In genomic region chr2:86000938-86001312, GRCh38 we compare ENCODE assay signal across 15 cellular contexts.
A peak's percentile ranks its signal among the peaks of the same experiment; 100 is the strongest.
DNase-seq lines count a peak whose midpoint lies in the region; ATAC-seq, FAIRE-seq and TF ChIP-seq lines count a peak whose summit lies in the region.
"Had no signal": no experiment of that assay in that cellular context is flagged by ENCODE, and none has a peak within 500 bp of the region (broad histone marks: within the 10 kb centered on the region; RNA-seq: fewer than 3 reads in every experiment).

No MANE protein-coding gene starts in this region.

- FAIRE-seq in kidney (lab: Jason Lieb, UNC): no peak

- DNase-seq in activated CD4-positive, alpha-beta memory T cell treated with anti-CD3 and anti-CD28 coated beads, Interleukin-2, amount 10 ng/mL, durations not matched to agents 7 days and 5 days: no peak
- no peak for DNase-seq in activated CD4-positive, alpha-beta memory T cell treated with anti-CD3 and anti-CD28 coated beads for 36 hours
- peak; percentile 30 for DNase-seq in islet precursor cell
- peak; percentile 42 to 49 for DNase-seq in suprapubic skin (ENCODE audit: low spot score in 2 of 2)
- DNase-seq in foreskin melanocyte: no peak
- DNase-seq in kidney: no peak
- DNase-seq: ACHN, Calu3, colonic mucosa, left colon, NCI-H1105 treated with DMSO at 0.1 percent for 48 hours, nephron progenitor cell had no signal

- peaks cover 39% of the 10 kb centered on the region for H3K36me3 Mint-ChIP-seq in activated CD4-positive, alpha-beta memory T cell treated with anti-CD3 and anti-CD28 coated beads, Interleukin-2, amount 10 ng/mL, durations not matched to agents 7 days and 5 days (ENCODE audit: low read depth)
- H3K36me3 Mint-ChIP-seq in activated CD4-positive, alpha-beta memory T cell treated with anti-CD3 and anti-CD28 coated beads for 36 hours: peaks cover 3% of the 10 kb centered on the region
- no peaks in the 10 kb centered on the region for H3K36me3 Mint-ChIP-seq in activated T-helper 17 cell treated with anti-CD3 and anti-CD28 coated beads, Interleukin-2, amount 50 U/mL, for 72 hours (ENCODE audit: low read depth)

- H3K4me1 Mint-ChIP-seq in activated CD4-positive, alpha-beta memory T cell treated with anti-CD3 and anti-CD28 coated beads, Interleukin-2, amount 10 ng/mL, durations not matched to agents 7 days and 5 days: peaks cover 57% of the 10 kb centered on the region
- peaks cover 26% of the 10 kb centered on the region for H3K4me1 Mint-ChIP-seq in activated CD4-positive, alpha-beta memory T cell treated with anti-CD3 and anti-CD28 coated beads for 36 hours (ENCODE audit: low read depth)
- peaks cover 19% of the 10 kb centered on the region for H3K4me1 Mint-ChIP-seq in activated T-helper 17 cell treated with anti-CD3 and anti-CD28 coated beads, Interleukin-2, amount 50 U/mL, for 72 hours

- peaks cover 24% of the 10 kb centered on the region for H3K9me3 Mint-ChIP-seq in activated CD4-positive, alpha-beta memory T cell treated with anti-CD3 and anti-CD28 coated beads, Interleukin-2, amount 10 ng/mL, durations not matched to agents 7 days and 5 days
- peaks cover 3% of the 10 kb centered on the region for H3K9me3 Mint-ChIP-seq in activated CD4-positive, alpha-beta memory T cell treated with anti-CD3 and anti-CD28 coated beads for 36 hours
- no peaks in the 10 kb centered on the region for H3K9me3 Mint-ChIP-seq in activated T-helper 17 cell treated with anti-CD3 and anti-CD28 coated beads, Interleukin-2, amount 50 U/mL, for 72 hours

- WGBS in suprapubic skin: 81% methylated on average over 2 of the region's 2 CpGs

- no peak for ATAC-seq in activated T-helper 17 cell treated with anti-CD3 and anti-CD28 coated beads, Interleukin-2, amount 50 U/mL, for 72 hours (replicated peaks)
- ATAC-seq: left colon had no signal

- no peaks in the 10 kb centered on the region for H4K20me1 ChIP-seq in KMS-11 (ENCODE audit: insufficient read depth)

- H3K9me3 ChIP-seq in suprapubic skin: no peaks in the 10 kb centered on the region
- H3K9me3 ChIP-seq in kidney (ENCODE audit: control insufficient read depth in 1 of 2, low read length in 2 of 2): peaks cover 0 to 8% of the 10 kb centered on the region in 2 donors
- H3K9me3 ChIP-seq: colonic mucosa had no signal

- H2AFZ ChIP-seq in KMS-11 (ENCODE audit: low read depth): no peak overlapping the region

- peak overlapping the region; percentile 90 for H3K4me2 ChIP-seq in KMS-11

- H3K36me3 ChIP-seq in KMS-11 (ENCODE audit: insufficient read depth) (no peaks in the 10 kb centered on the region), suprapubic skin (no peaks in the 10 kb centered on the region), kidney (ENCODE audit: control insufficient read depth in 1 of 2, insufficient read depth in 2 of 2, low read length in 2 of 2) (no peaks in the 10 kb centered on the region)
- H3K36me3 ChIP-seq: colonic mucosa, right atrium auricular region had no signal

- TF ChIP-seq EP300 in suprapubic skin (IDR thresholded peaks at IDR 0.05): no peak

- H3K27me3 ChIP-seq in KMS-11 (ENCODE audit: insufficient read depth, low read depth) (no peaks in the 10 kb centered on the region), suprapubic skin (no peaks in the 10 kb centered on the region)
- H3K27me3 ChIP-seq: colonic mucosa, right atrium auricular region had no signal

- peak overlapping the region; percentile 30 for H3K4me3 Mint-ChIP-seq in activated CD4-positive, alpha-beta memory T cell treated with anti-CD3 and anti-CD28 coated beads, Interleukin-2, amount 10 ng/mL, durations not matched to agents 7 days and 5 days
- H3K4me3 Mint-ChIP-seq in activated CD4-positive, alpha-beta memory T cell treated with anti-CD3 and anti-CD28 coated beads for 36 hours: no peak overlapping the region
- H3K4me3 Mint-ChIP-seq in activated T-helper 17 cell treated with anti-CD3 and anti-CD28 coated beads, Interleukin-2, amount 50 U/mL, for 72 hours: no peak overlapping the region
- H3K4me3 Mint-ChIP-seq: nephron progenitor cell had no signal

- H3K4me3 ChIP-seq in KMS-11 (IDR thresholded peaks at IDR 0.05; ENCODE audit: insufficient read depth, low read depth, low read length) (no peak overlapping the region), suprapubic skin (no peak overlapping the region), kidney (ENCODE audit: low read length in 2 of 2) (no peak overlapping the region)
- H3K4me3 ChIP-seq: colonic mucosa, right atrium auricular region had no signal

- H3K79me2 ChIP-seq in KMS-11 (ENCODE audit: insufficient read depth, low read depth): no peaks in the 10 kb centered on the region

- H3K27ac ChIP-seq in KMS-11: peak overlapping the region; percentile 87; the same call in 1 of the 2 replicates
- H3K27ac ChIP-seq in suprapubic skin: peak overlapping the region; percentile 39
- no peak overlapping the region for H3K27ac ChIP-seq in kidney (ENCODE audit: low read depth in 2 of 2, low read length in 2 of 2)
- H3K27ac ChIP-seq: colonic mucosa, right atrium auricular region had no signal

- H3K27ac Mint-ChIP-seq in activated CD4-positive, alpha-beta memory T cell treated with anti-CD3 and anti-CD28 coated beads, Interleukin-2, amount 10 ng/mL, durations not matched to agents 7 days and 5 days: peak overlapping the region; percentile 91
- no peak overlapping the region for H3K27ac Mint-ChIP-seq in activated CD4-positive, alpha-beta memory T cell treated with anti-CD3 and anti-CD28 coated beads for 36 hours
- H3K27ac Mint-ChIP-seq in activated T-helper 17 cell treated with anti-CD3 and anti-CD28 coated beads, Interleukin-2, amount 50 U/mL, for 72 hours: no peak overlapping the region
- H3K27ac Mint-ChIP-seq: nephron progenitor cell had no signal

- no peak for TF ChIP-seq CTCF in KMS-11 (conservative IDR thresholded peaks at IDR 0.05; ENCODE audit: low read depth, low read length)
- TF ChIP-seq CTCF in suprapubic skin (IDR thresholded peaks at IDR 0.05): no peak
- no peak for TF ChIP-seq CTCF in kidney (IDR thresholded peaks at IDR 0.05; ENCODE audit: borderline replicate concordance, extremely low read depth, insufficient read depth)

- intact Hi-C loops in activated CD4-positive, alpha-beta memory T cell treated with anti-CD3 and anti-CD28 coated beads for 36 hours (cut with micrococcal nuclease): no loop called here
- intact Hi-C loops in kidney (cut with DNase I): no loop called here

- CTCF ChIA-PET in activated CD4-positive, alpha-beta memory T cell treated with anti-CD3 and anti-CD28 coated beads, Interleukin-2, amount 10 ng/mL, durations not matched to agents 7 days and 5 days (lab: Charles Lee): no interaction called here
- CTCF ChIA-PET in activated CD4-positive, alpha-beta memory T cell treated with anti-CD3 and anti-CD28 coated beads for 36 hours (lab: Charles Lee): no interaction called here

- H3K4me1 ChIP-seq in KMS-11 (ENCODE audit: low read depth, poor library complexity, severe bottlenecking): peaks cover 65% of the 10 kb centered on the region
- H3K4me1 ChIP-seq in suprapubic skin: peaks cover 47% of the 10 kb centered on the region
- peaks cover 16 to 18% of the 10 kb centered on the region in 2 donors for H3K4me1 ChIP-seq in kidney (ENCODE audit: control insufficient read depth in 1 of 2, insufficient read depth in 1 of 2, low read depth in 1 of 2, low read length in 2 of 2)
- H3K4me1 ChIP-seq: colonic mucosa had no signal

- no peak for TF ChIP-seq POLR2A in suprapubic skin (IDR thresholded peaks at IDR 0.05)

- POLR2A ChIA-PET in activated CD4-positive, alpha-beta memory T cell treated with anti-CD3 and anti-CD28 coated beads, Interleukin-2, amount 10 ng/mL, durations not matched to agents 7 days and 5 days (lab: Charles Lee): interaction anchor here (0.6 to 9.8 kb wide), 3 partner anchors 11 to 90 kb away, joined by 3 to 110 read pairs (median 6); no protein-coding TSS in a partner anchor
- POLR2A ChIA-PET in activated CD4-positive, alpha-beta memory T cell treated with anti-CD3 and anti-CD28 coated beads for 36 hours (lab: Charles Lee): no interaction called here

- no peak overlapping the region for H3K9ac ChIP-seq in KMS-11
- no peak overlapping the region for H3K9ac ChIP-seq in kidney (ENCODE audit: low read length in 2 of 2)

- peaks cover 2% of the 10 kb centered on the region for H3K27me3 Mint-ChIP-seq in activated CD4-positive, alpha-beta memory T cell treated with anti-CD3 and anti-CD28 coated beads, Interleukin-2, amount 10 ng/mL, durations not matched to agents 7 days and 5 days
- H3K27me3 Mint-ChIP-seq in activated CD4-positive, alpha-beta memory T cell treated with anti-CD3 and anti-CD28 coated beads for 36 hours: peaks cover 2% of the 10 kb centered on the region
- no peaks in the 10 kb centered on the region for H3K27me3 Mint-ChIP-seq in activated T-helper 17 cell treated with anti-CD3 and anti-CD28 coated beads, Interleukin-2, amount 50 U/mL, for 72 hours

Comparison
In these comparisons a context has a peak if more than half of its experiments do, and no peak if none do; other contexts are left out.
1. DNase-seq: peak in islet precursor cell (single experiment) and suprapubic skin (2 of 2); none in activated CD4-positive, alpha-beta memory T cell treated with anti-CD3 and anti-CD28 coated beads, Interleukin-2, amount 10 ng/mL, durations not matched to agents 7 days and 5 days (single experiment), activated CD4-positive, alpha-beta memory T cell treated with anti-CD3 and anti-CD28 coated beads for 36 hours (single experiment), foreskin melanocyte (single experiment) and kidney (single experiment).
2. H3K27ac ChIP-seq: peak in KMS-11 (single experiment) and suprapubic skin (single experiment); none in kidney (0 of 2).